ENCODE assay signal across 1 cellular context in genomic region chr6:139648430-139649000, GRCh38.
A peak's percentile ranks its signal among the peaks of the same experiment; 100 is the strongest.
TF ChIP-seq lines count a peak whose summit lies in the region.

No MANE protein-coding gene starts in this region.

TF ChIP-seq in K562, 482 proteins besides CTCF, POLR2A, EP300 and RAD21 (continued from another document and continues in another):
- TF ChIP-seq, protein P1, sequence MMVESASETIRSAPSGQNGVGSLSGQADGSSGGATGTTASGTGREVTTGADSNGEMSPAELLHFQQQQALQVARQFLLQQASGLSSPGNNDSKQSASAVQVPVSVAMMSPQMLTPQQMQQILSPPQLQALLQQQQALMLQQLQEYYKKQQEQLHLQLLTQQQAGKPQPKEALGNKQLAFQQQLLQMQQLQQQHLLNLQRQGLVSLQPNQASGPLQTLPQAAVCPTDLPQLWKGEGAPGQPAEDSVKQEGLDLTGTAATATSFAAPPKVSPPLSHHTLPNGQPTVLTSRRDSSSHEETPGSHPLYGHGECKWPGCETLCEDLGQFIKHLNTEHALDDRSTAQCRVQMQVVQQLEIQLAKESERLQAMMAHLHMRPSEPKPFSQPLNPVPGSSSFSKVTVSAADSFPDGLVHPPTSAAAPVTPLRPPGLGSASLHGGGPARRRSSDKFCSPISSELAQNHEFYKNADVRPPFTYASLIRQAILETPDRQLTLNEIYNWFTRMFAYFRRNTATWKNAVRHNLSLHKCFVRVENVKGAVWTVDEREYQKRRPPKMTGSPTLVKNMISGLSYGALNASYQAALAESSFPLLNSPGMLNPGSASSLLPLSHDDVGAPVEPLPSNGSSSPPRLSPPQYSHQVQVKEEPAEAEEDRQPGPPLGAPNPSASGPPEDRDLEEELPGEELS (CRISPR knock-in tag; IDR thresholded peaks at IDR 0.05; ENCODE audit: borderline replicate concordance), result no peak; the same call in 1 of the 2 replicates
- TF ChIP-seq PHB (CRISPR knock-in tag; IDR thresholded peaks at IDR 0.05) (no peak), RNF219 (CRISPR knock-in tag; IDR thresholded peaks at IDR 0.05) (no peak), CEBPB (tag; IDR thresholded peaks at IDR 0.05) (0 out of 2 replicates have a peak, but pooled peaks have one; percentile 28), XRCC3 (IDR thresholded peaks at IDR 0.05) (no peak), NEUROD1 (IDR thresholded peaks at IDR 0.05; ENCODE audit: borderline replicate concordance, low read depth, low read length, partially characterized antibody) (peak; percentile 46), HOXB6 (CRISPR knock-in tag; IDR thresholded peaks at IDR 0.05; ENCODE audit: borderline replicate concordance) (0 out of 2 replicates have a peak, but pooled peaks have one; percentile 32), NCOR1 (IDR thresholded peaks at IDR 0.05) (peak; percentile 95), FOXA3 (CRISPR knock-in tag; conservative IDR thresholded peaks at IDR 0.05 in 1 of 2, IDR thresholded peaks at IDR 0.05 in 1 of 2) (no peak), KDM5B (IDR thresholded peaks at IDR 0.05; ENCODE audit: insufficient replicate concordance, low read depth, low read length) (peak; percentile 39), ZKSCAN8 (CRISPR knock-in tag; IDR thresholded peaks at IDR 0.05) (peak; percentile 66; the same call in 1 of the 2 replicates), CLOCK (CRISPR knock-in tag; IDR thresholded peaks at IDR 0.05; ENCODE audit: borderline replicate concordance) (no peak), YBX1 (IDR thresholded peaks at IDR 0.05) (no peak), MCM7 (IDR thresholded peaks at IDR 0.05) (no peak), NELFE (IDR thresholded peaks at IDR 0.05; ENCODE audit: insufficient read depth, insufficient read length) (no peak), PTBP1 (IDR thresholded peaks at IDR 0.05; ENCODE audit: low read depth, low read length) (no peak), MLX (CRISPR knock-in tag; conservative IDR thresholded peaks at IDR 0.05) (no peak), SRSF1 (IDR thresholded peaks at IDR 0.05; ENCODE audit: low read depth, low read length) (no peak), HCFC1 (IDR thresholded peaks at IDR 0.05; ENCODE audit: low read depth, low read length) (no peak; the same call in 1 of the 2 replicates), ZNF316 (IDR thresholded peaks at IDR 0.05) (no peak), ARID4B (CRISPR knock-in tag; IDR thresholded peaks at IDR 0.05) (no peak), ZNF232 (CRISPR knock-in tag; IDR thresholded peaks at IDR 0.05) (no peak), ZNF740 (CRISPR knock-in tag; IDR thresholded peaks at IDR 0.05) (no peak), ZNF740 (tag; IDR thresholded peaks at IDR 0.05) (no peak), SAFB (IDR thresholded peaks at IDR 0.05; ENCODE audit: borderline replicate concordance, low read depth, low read length) (0 out of 2 replicates have a peak, but pooled peaks have one; percentile 47), XRCC4 (IDR thresholded peaks at IDR 0.05; ENCODE audit: extremely low read depth, insufficient read depth, insufficient read length) (no peak), ZKSCAN1 (IDR thresholded peaks at IDR 0.05; ENCODE audit: low read depth, low read length) (no peak), MCM2 (IDR thresholded peaks at IDR 0.05; ENCODE audit: low read depth) (no peak), ZKSCAN3 (CRISPR knock-in tag; IDR thresholded peaks at IDR 0.05) (no peak), SRF (CRISPR knock-in tag; IDR thresholded peaks at IDR 0.05) (no peak), ZNF444 (CRISPR knock-in tag; IDR thresholded peaks at IDR 0.05) (no peak), RBM34 (IDR thresholded peaks at IDR 0.05; ENCODE audit: borderline replicate concordance, insufficient read depth, low read length) (no peak), TEAD4 (IDR thresholded peaks at IDR 0.05; ENCODE audit: low read length) (peak; percentile 97), TEAD4 (CRISPR knock-in tag; IDR thresholded peaks at IDR 0.05; ENCODE audit: borderline replicate concordance) (no peak), ZNF668 (CRISPR knock-in tag; IDR thresholded peaks at IDR 0.05) (no peak), HDAC8 (tag; IDR thresholded peaks at IDR 0.05) (0 out of 2 replicates have a peak, but pooled peaks have one; percentile 40), NFXL1 (CRISPR knock-in tag; IDR thresholded peaks at IDR 0.05) (no peak)
- TF ChIP-seq, protein P2, sequence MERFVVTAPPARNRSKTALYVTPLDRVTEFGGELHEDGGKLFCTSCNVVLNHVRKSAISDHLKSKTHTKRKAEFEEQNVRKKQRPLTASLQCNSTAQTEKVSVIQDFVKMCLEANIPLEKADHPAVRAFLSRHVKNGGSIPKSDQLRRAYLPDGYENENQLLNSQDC (CRISPR knock-in tag; IDR thresholded peaks at IDR 0.05), result no peak
- TF ChIP-seq, protein P3, sequence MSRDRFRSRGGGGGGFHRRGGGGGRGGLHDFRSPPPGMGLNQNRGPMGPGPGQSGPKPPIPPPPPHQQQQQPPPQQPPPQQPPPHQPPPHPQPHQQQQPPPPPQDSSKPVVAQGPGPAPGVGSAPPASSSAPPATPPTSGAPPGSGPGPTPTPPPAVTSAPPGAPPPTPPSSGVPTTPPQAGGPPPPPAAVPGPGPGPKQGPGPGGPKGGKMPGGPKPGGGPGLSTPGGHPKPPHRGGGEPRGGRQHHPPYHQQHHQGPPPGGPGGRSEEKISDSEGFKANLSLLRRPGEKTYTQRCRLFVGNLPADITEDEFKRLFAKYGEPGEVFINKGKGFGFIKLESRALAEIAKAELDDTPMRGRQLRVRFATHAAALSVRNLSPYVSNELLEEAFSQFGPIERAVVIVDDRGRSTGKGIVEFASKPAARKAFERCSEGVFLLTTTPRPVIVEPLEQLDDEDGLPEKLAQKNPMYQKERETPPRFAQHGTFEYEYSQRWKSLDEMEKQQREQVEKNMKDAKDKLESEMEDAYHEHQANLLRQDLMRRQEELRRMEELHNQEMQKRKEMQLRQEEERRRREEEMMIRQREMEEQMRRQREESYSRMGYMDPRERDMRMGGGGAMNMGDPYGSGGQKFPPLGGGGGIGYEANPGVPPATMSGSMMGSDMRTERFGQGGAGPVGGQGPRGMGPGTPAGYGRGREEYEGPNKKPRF (IDR thresholded peaks at IDR 0.05; ENCODE audit: low read depth, low read length), result no peak
- TF ChIP-seq, protein P4, sequence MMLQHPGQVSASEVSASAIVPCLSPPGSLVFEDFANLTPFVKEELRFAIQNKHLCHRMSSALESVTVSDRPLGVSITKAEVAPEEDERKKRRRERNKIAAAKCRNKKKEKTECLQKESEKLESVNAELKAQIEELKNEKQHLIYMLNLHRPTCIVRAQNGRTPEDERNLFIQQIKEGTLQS (IDR thresholded peaks at IDR 0.05), result peak; percentile 53; the same call in 1 of the 2 replicates
- TF ChIP-seq, protein P4 (CRISPR knock-in tag; conservative IDR thresholded peaks at IDR 0.05), result no peak
- TF ChIP-seq, protein P5, sequence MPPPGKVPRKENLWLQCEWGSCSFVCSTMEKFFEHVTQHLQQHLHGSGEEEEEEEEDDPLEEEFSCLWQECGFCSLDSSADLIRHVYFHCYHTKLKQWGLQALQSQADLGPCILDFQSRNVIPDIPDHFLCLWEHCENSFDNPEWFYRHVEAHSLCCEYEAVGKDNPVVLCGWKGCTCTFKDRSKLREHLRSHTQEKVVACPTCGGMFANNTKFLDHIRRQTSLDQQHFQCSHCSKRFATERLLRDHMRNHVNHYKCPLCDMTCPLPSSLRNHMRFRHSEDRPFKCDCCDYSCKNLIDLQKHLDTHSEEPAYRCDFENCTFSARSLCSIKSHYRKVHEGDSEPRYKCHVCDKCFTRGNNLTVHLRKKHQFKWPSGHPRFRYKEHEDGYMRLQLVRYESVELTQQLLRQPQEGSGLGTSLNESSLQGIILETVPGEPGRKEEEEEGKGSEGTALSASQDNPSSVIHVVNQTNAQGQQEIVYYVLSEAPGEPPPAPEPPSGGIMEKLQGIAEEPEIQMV (tag; conservative IDR thresholded peaks at IDR 0.05; ENCODE audit: low read depth), result no peak
- TF ChIP-seq, protein P6, sequence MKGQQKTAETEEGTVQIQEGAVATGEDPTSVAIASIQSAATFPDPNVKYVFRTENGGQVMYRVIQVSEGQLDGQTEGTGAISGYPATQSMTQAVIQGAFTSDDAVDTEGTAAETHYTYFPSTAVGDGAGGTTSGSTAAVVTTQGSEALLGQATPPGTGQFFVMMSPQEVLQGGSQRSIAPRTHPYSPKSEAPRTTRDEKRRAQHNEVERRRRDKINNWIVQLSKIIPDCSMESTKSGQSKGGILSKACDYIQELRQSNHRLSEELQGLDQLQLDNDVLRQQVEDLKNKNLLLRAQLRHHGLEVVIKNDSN (CRISPR knock-in tag; IDR thresholded peaks at IDR 0.05), result no peak
